17 cellular contexts compared by ENCODE assay signal in the genomic region with DNA sequence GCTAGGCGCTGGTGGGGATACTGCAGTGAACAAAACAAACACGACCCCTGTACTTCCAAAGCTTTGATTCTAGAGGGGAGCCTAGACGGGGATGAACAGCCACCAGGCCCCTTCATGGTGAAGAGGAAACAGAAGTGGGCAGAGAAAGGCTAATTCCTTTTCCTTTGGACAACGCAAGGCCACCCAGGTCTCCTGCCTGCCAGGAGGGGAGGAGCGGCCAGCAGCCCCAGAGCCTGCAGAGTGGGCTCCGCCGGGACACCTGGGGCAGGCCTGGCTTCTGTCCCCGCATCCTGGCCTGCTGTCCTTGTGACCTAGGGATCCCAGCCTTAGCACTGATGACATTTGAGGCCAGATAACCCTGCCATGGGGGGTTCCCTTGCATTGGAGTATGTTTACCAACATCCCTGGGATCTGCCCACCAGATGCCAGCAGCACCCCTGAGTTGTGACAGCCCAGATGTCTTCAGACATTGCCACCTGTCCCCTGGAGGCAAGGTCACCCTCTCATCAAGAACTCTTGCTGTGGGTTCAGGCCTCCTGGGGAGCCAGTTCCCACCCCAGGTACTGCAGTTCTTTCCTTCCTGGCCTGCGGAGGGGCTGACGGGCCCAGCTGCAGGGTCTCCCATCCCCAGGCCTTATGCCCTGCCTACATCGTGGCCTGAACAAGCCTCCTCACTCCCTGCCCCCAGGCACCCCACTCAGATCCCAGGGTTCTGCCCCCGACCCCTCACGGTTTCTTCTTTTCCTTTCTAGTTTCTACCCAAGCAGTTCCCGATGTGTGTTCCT.
DNase-seq lines count a peak whose midpoint lies in the region; ATAC-seq, FAIRE-seq and TF ChIP-seq lines count a peak whose summit lies in the region.
"Had no signal": no experiment of that assay in that cellular context is flagged by ENCODE, and none has a peak within 500 bp of the region (broad histone marks: within the 10 kb centered on the region; RNA-seq: fewer than 3 reads in every experiment).

No MANE protein-coding gene starts in this region.

- H3F3A ChIP-seq in smooth muscle cell (ENCODE audit: low read depth) (no peaks in the 10 kb centered on the region), PC-3 (ENCODE audit: low read length, unreplicated experiment) (no peaks in the 10 kb centered on the region)

- H3K9me3 ChIP-seq in astrocyte (ENCODE audit: insufficient read depth, low read depth, low read length) (no peaks in the 10 kb centered on the region), mesodermal cell (ENCODE audit: control insufficient read depth, low read length) (no peaks in the 10 kb centered on the region), smooth muscle cell (replicated peaks; ENCODE audit: low read depth) (no peaks in the 10 kb centered on the region), PC-3 (ENCODE audit: low read length) (no peaks in the 10 kb centered on the region)
- H3K9me3 ChIP-seq: BE2C had no signal

- H2AFZ ChIP-seq in astrocyte (ENCODE audit: low read depth, low read length) (peak overlapping the region; percentile 26), smooth muscle cell (ENCODE audit: low read depth) (no peak overlapping the region), PC-3 (ENCODE audit: low read length) (no peak overlapping the region)

- H3K27ac ChIP-seq in astrocyte (ENCODE audit: low read depth, low read length) = peak overlapping the region; percentile 86
- H3K27ac ChIP-seq in mesodermal cell (ENCODE audit: low read depth, low read length, severe bottlenecking) = peak overlapping the region; percentile 54
- H3K27ac ChIP-seq in smooth muscle cell (ENCODE audit: low read depth) = peak overlapping the region; percentile 49
- H3K27ac ChIP-seq in PC-3 (ENCODE audit: low read length) = no peak overlapping the region
- H3K27ac ChIP-seq: RWPE1 had no signal

- no peak for FAIRE-seq in astrocyte (lab: Jason Lieb, UNC)

- H3K27me3 ChIP-seq in astrocyte (ENCODE audit: insufficient read depth, low read length) = no peaks in the 10 kb centered on the region
- no peaks in the 10 kb centered on the region for H3K27me3 ChIP-seq in smooth muscle cell (ENCODE audit: low read depth)
- H3K27me3 ChIP-seq in PC-3 (ENCODE audit: low read length) = no peaks in the 10 kb centered on the region
- H3K27me3 ChIP-seq: BE2C had no signal

- TF ChIP-seq CTCF in HFFc6 (IDR thresholded peaks at IDR 0.05) = no peak
- TF ChIP-seq CTCF in astrocyte (IDR thresholded peaks at IDR 0.05; ENCODE audit: insufficient read depth, low read depth, low read length) = no peak
- TF ChIP-seq CTCF in smooth muscle cell (IDR thresholded peaks at IDR 0.05; ENCODE audit: borderline replicate concordance, insufficient read depth, poor library complexity, severe bottlenecking) = no peak
- TF ChIP-seq CTCF in PC-3 (conservative IDR thresholded peaks at IDR 0.05; ENCODE audit: low read depth, low read length) = no peak

- H3K4me1 ChIP-seq in astrocyte (ENCODE audit: insufficient read depth, low read length) (peaks cover 22% of the 10 kb centered on the region), mesodermal cell (ENCODE audit: control insufficient read depth, insufficient read depth, low read length, poor library complexity, severe bottlenecking) (peaks cover 18% of the 10 kb centered on the region), smooth muscle cell (ENCODE audit: low read depth) (no peaks in the 10 kb centered on the region), PC-3 (ENCODE audit: insufficient read depth, low read length) (no peaks in the 10 kb centered on the region)
- H3K4me1 ChIP-seq: BE2C had no signal

- POLR2A ChIA-PET in PC-3 (lab: Charles Lee; ENCODE audit: unreplicated experiment) = no interaction called here

- ATAC-seq in activated CD4-positive, CD25-positive, alpha-beta regulatory T cell treated with anti-CD3 and anti-CD28 coated beads, Interleukin-2, amount 50 U/mL, for 24 hours = no peak
- no peak for ATAC-seq in HG03432 (IDR thresholded peaks at IDR 0.05; ENCODE audit: unreplicated experiment)
- ATAC-seq in PC-3 = no peak

- no peaks in the 10 kb centered on the region for H3K36me3 ChIP-seq in astrocyte (ENCODE audit: insufficient read depth, low read length)
- no peaks in the 10 kb centered on the region for H3K36me3 ChIP-seq in mesodermal cell (ENCODE audit: control insufficient read depth, insufficient read depth, low read length)
- H3K36me3 ChIP-seq in smooth muscle cell (ENCODE audit: low read depth) = no peaks in the 10 kb centered on the region
- no peaks in the 10 kb centered on the region for H3K36me3 ChIP-seq in PC-3 (ENCODE audit: low read depth, low read length)
- H3K36me3 ChIP-seq: BE2C had no signal

- H3K27ac Mint-ChIP-seq in HFFc6 (peak overlapping the region; percentile 77), astrocyte (ENCODE audit: unreplicated experiment) (peak overlapping the region; percentile 82)
- H3K27ac Mint-ChIP-seq: CD8-positive, alpha-beta memory T cell had no signal

- intact Hi-C loops in head of caudate nucleus (cut with DNase I) = no loop called here
- intact Hi-C loops in PC-3 (cut with micrococcal nuclease) = no loop called here

- DNase-seq in HFFc6 = no peak
- no peak for DNase-seq in astrocyte (ENCODE audit: low read depth)
- no peak for DNase-seq in smooth muscle cell (lab: John Stamatoyannopoulos, UW; ENCODE audit: unreplicated experiment)
- DNase-seq in head of caudate nucleus = no peak
- DNase-seq in PC-3 = no peak
- DNase-seq: BE2C; CD8-positive, alpha-beta memory T cell; DMS79 treated with DMSO at 0.1 percent for 48 hours; KBM-7; MV-4-11; NCI-H1417; NCI-H1930; NCI-H446 treated with DMSO at 0.1 percent for 48 hours had no signal

- peak overlapping the region; percentile 55 for H3K4me2 ChIP-seq in astrocyte (ENCODE audit: low read length)
- no peak overlapping the region for H3K4me2 ChIP-seq in smooth muscle cell
- H3K4me2 ChIP-seq in PC-3 (ENCODE audit: low read length) = no peak overlapping the region

- peak overlapping the region; percentile 52; the same call in 1 of the 2 replicates for H3K4me3 Mint-ChIP-seq in HFFc6
- no peak overlapping the region for H3K4me3 Mint-ChIP-seq in astrocyte (ENCODE audit: unreplicated experiment)
- H3K4me3 Mint-ChIP-seq: CD8-positive, alpha-beta memory T cell had no signal

- H3K9me3 Mint-ChIP-seq in HFFc6 (no peaks in the 10 kb centered on the region), astrocyte (ENCODE audit: unreplicated experiment) (no peaks in the 10 kb centered on the region)
- H3K9me3 Mint-ChIP-seq: CD8-positive, alpha-beta memory T cell had no signal

- H3K4me3 ChIP-seq in astrocyte (ENCODE audit: insufficient read depth, low read depth, low read length) (no peak overlapping the region), mesodermal cell (ENCODE audit: extremely low read depth, insufficient read depth, low read length, poor library complexity, severe bottlenecking) (no peak overlapping the region), smooth muscle cell (no peak overlapping the region), PC-3 (ENCODE audit: low read length) (no peak overlapping the region)

- H3K36me3 Mint-ChIP-seq in HFFc6 (ENCODE audit: low read depth) = no peaks in the 10 kb centered on the region; the same call in 1 of the 2 replicates
- peaks cover 10% of the 10 kb centered on the region for H3K36me3 Mint-ChIP-seq in astrocyte (ENCODE audit: low read depth, unreplicated experiment)
- H3K36me3 Mint-ChIP-seq: CD8-positive, alpha-beta memory T cell had no signal

- H3K4me1 Mint-ChIP-seq in HFFc6 (ENCODE audit: low read depth) (peaks cover 37% of the 10 kb centered on the region), astrocyte (ENCODE audit: low read depth, unreplicated experiment) (peaks cover 7% of the 10 kb centered on the region)
- H3K4me1 Mint-ChIP-seq: CD8-positive, alpha-beta memory T cell had no signal

- no peaks in the 10 kb centered on the region; the same call in 1 of the 2 replicates for H3K27me3 Mint-ChIP-seq in HFFc6 (ENCODE audit: insufficient read depth)
- peaks cover 9% of the 10 kb centered on the region for H3K27me3 Mint-ChIP-seq in astrocyte (ENCODE audit: low read depth, unreplicated experiment)

- H3K9ac ChIP-seq in astrocyte (ENCODE audit: low read length) (peak overlapping the region; percentile 76), smooth muscle cell (ENCODE audit: low read depth) (no peak overlapping the region), PC-3 (ENCODE audit: low read length) (no peak overlapping the region)

- CTCF ChIA-PET in PC-3 (lab: Charles Lee) = no interaction called here

- H3K9me2 ChIP-seq in PC-3 (replicated peaks; ENCODE audit: low read length) = no peaks in the 10 kb centered on the region

- WGBS in mesodermal cell (ENCODE audit: insufficient coverage in 2 of 2), 2 experiments = 86 to 95% methylated on average over 9 to 14 of the region's 14 CpGs
- WGBS in smooth muscle cell (ENCODE audit: low lambda C conversion rate) = 96% methylated on average over 14 of the region's 14 CpGs

- H4K20me1 ChIP-seq in astrocyte (ENCODE audit: insufficient read depth, low read length) (no peaks in the 10 kb centered on the region), smooth muscle cell (ENCODE audit: low read depth) (no peaks in the 10 kb centered on the region), PC-3 (ENCODE audit: low read length) (no peaks in the 10 kb centered on the region)

- H3K79me2 ChIP-seq in astrocyte (ENCODE audit: insufficient read depth, low read length) (no peaks in the 10 kb centered on the region), smooth muscle cell (ENCODE audit: low read depth) (no peaks in the 10 kb centered on the region), PC-3 (ENCODE audit: low read length) (no peaks in the 10 kb centered on the region)

- BruUV-seq in PC-3 (replicated peaks; lab: Mats Ljungman, UMichigan) = no TSS peak
